22 cellular contexts compared by ENCODE assay signal in the genomic region with DNA sequence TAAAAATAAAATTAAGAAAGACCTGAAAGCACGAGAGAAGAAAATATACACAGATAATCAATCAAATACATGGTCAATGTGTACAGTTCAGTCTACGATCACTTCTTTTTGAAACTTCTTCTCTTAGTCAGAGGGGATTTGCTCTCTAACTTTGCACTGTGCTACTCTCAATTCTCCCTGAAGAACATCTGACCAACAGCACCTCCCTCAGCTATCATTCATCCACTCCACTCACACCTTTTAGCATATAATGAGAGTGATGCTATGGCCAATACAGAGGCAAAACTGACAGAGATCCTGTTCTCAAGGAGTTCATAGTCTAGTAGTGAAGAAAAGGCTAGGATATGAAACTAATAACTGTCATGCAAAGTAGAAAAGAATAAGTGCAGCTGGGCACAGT. TPM values are rescaled to one million over a fixed set of nuclear protein-coding genes. Genes with fewer than 3 reads are reported as not detected.
"Had no signal": no experiment of that assay in that cellular context is flagged by ENCODE, and none has a peak within 500 bp of the region (broad histone marks: within the 10 kb centered on the region; RNA-seq: fewer than 3 reads in every experiment).

No MANE protein-coding gene starts in this region.

- H3K27me3 ChIP-seq: breast epithelium, colonic mucosa, esophagus muscularis mucosa, hepatocyte, left lung, tibial artery had no signal

- H3K4me1 Mint-ChIP-seq: activated naive CD8-positive, alpha-beta T cell treated with anti-CD3 and anti-CD28 coated beads for 36 hours; central memory CD8-positive, alpha-beta T cell; immature natural killer cell had no signal

- H3K27ac ChIP-seq: breast epithelium, colonic mucosa, hepatocyte, WERI-Rb-1 had no signal

- H3K4me1 ChIP-seq: breast epithelium, colonic mucosa, left lung had no signal

- H3K9me3 ChIP-seq: breast epithelium, colonic mucosa, esophagus muscularis mucosa, left lung, tibial artery had no signal

- H3K27ac Mint-ChIP-seq: activated naive CD8-positive, alpha-beta T cell treated with anti-CD3 and anti-CD28 coated beads for 36 hours; immature natural killer cell; stimulated activated naive CD8-positive, alpha-beta T cell treated with anti-CD3 and anti-CD28 coated beads, Interleukin-15, Interleukin-2, amounts not matched to agents 100 ng/mL and 50 ng/mL, for 24 hours had no signal

- FAIRE-seq: frontal cortex, TTC549 had no signal

- H3K9me3 Mint-ChIP-seq: activated naive CD8-positive, alpha-beta T cell treated with anti-CD3 and anti-CD28 coated beads for 36 hours; activated T-cell treated with anti-CD3 and anti-CD28 coated beads, Interleukin-2, amount 50 U/mL, for 4 hours; central memory CD8-positive, alpha-beta T cell; stimulated activated naive CD8-positive, alpha-beta T cell treated with anti-CD3 and anti-CD28 coated beads, Interleukin-15, Interleukin-2, amounts not matched to agents 100 ng/mL and 50 ng/mL, for 24 hours had no signal

- H3K4me3 ChIP-seq: breast epithelium, colonic mucosa, esophagus muscularis mucosa, hepatocyte, left lung, lung, tibial artery had no signal

- ATAC-seq: activated T-cell treated with anti-CD3 and anti-CD28 coated beads, Interleukin-2, amount 50 U/mL, for 4 hours; left lung had no signal

- H3K36me3 ChIP-seq: breast epithelium, colonic mucosa, esophagus muscularis mucosa, left lung, tibial artery, WERI-Rb-1 had no signal

- H3K36me3 Mint-ChIP-seq: activated naive CD8-positive, alpha-beta T cell treated with anti-CD3 and anti-CD28 coated beads for 36 hours; immature natural killer cell had no signal

- H3K4me3 Mint-ChIP-seq: activated naive CD8-positive, alpha-beta T cell treated with anti-CD3 and anti-CD28 coated beads for 36 hours; activated T-cell treated with anti-CD3 and anti-CD28 coated beads, Interleukin-2, amount 50 U/mL, for 4 hours; central memory CD8-positive, alpha-beta T cell; immature natural killer cell; stimulated activated naive CD8-positive, alpha-beta T cell treated with anti-CD3 and anti-CD28 coated beads, Interleukin-15, Interleukin-2, amounts not matched to agents 100 ng/mL and 50 ng/mL, for 24 hours had no signal

- H2AFZ ChIP-seq: hepatocyte had no signal

- H3K4me2 ChIP-seq: hepatocyte had no signal

- DNase-seq: activated CD4-positive, alpha-beta T cell treated with anti-CD3 and anti-CD28 coated beads for 1 hour; activated CD8-positive, alpha-beta memory T cell treated with anti-CD3 and anti-CD28 coated beads for 24 hours; activated CD8-positive, alpha-beta memory T cell treated with anti-CD3 and anti-CD28 coated beads, Interleukin-2, amount 50 U/mL, for 4 hours; activated naive CD4-positive, alpha-beta T cell treated with Interleukin-2 at 50 U/mL for 16 hours; activated naive CD8-positive, alpha-beta T cell treated with anti-CD3 and anti-CD28 coated beads for 36 hours; activated T-cell treated with anti-CD3 and anti-CD28 coated beads, Interleukin-2, amount 50 U/mL, for 4 hours; colonic mucosa; glutamatergic neuron; immature natural killer cell; left lung; stimulated activated CD4-positive, alpha-beta T cell treated with anti-CD3 and anti-CD28 coated beads, Interleukin-4, amount 100 ng/mL, for 4 hours; T-helper 1 cell; tibial artery; WERI-Rb-1 had no signal

RNA-seq across cellular contexts. Expression of gene P3H2, which starts 45.9 kb away (rescaled TPM):
- total RNA-seq: activated naive CD8-positive, alpha-beta T cell treated with anti-CD3 and anti-CD28 coated beads for 36 hours had no signal
